Comparison of ENCODE assay signal across 1 cellular context in the genomic region with DNA sequence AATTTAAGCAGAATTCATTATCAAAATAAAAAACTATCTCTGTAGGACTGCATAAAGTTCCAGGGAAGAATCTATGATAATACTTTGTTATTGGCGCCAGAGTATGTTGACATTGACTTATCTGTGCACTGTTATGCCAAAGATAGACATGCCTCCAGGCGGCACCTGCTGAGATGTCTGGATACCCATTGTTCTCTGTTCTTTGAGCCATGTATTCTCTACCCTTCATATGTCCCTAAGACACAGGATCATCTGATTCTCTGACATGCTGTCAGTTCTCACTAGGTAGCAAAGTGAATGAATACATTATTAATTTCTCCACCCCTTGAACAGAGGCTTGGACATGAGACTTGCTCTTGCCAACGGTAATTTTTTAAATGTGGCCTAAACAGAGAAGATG.
TF ChIP-seq lines count a peak whose summit lies in the region.

No MANE protein-coding gene starts in this region.

TF ChIP-seq in IMR-90, 13 proteins besides CTCF, POLR2A, EP300 and RAD21 (continued from another document):
- TF ChIP-seq, protein P1, sequence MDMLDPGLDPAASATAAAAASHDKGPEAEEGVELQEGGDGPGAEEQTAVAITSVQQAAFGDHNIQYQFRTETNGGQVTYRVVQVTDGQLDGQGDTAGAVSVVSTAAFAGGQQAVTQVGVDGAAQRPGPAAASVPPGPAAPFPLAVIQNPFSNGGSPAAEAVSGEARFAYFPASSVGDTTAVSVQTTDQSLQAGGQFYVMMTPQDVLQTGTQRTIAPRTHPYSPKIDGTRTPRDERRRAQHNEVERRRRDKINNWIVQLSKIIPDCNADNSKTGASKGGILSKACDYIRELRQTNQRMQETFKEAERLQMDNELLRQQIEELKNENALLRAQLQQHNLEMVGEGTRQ (IDR thresholded peaks at IDR 0.05; ENCODE audit: low read depth, low read length) = no peak
- TF ChIP-seq FOS (IDR thresholded peaks at IDR 0.05; ENCODE audit: low read depth, low read length) (no peak), MAZ (IDR thresholded peaks at IDR 0.05; ENCODE audit: borderline replicate concordance, low read depth, low read length) (no peak), CEBPB (IDR thresholded peaks at IDR 0.05; ENCODE audit: low read depth, low read length) (no peak), NFE2L2 (IDR thresholded peaks at IDR 0.05; ENCODE audit: low read depth, low read length) (no peak)
